In genomic region chr6:122947355-122947754, GRCh38 we compare ENCODE assay signal across 9 cellular contexts. TPM values are rescaled to one million over a fixed set of nuclear protein-coding genes. Genes with fewer than 3 reads are reported as not detected.
DNase-seq lines count a peak whose midpoint lies in the region; ATAC-seq and TF ChIP-seq lines count a peak whose summit lies in the region.
"Had no signal": no experiment of that assay in that cellular context is flagged by ENCODE, and none has a peak within 500 bp of the region (broad histone marks: within the 10 kb centered on the region; RNA-seq: fewer than 3 reads in every experiment).

No MANE protein-coding gene starts in this region.

- no peaks in the 10 kb centered on the region for H4K20me1 ChIP-seq in neural progenitor cell (ENCODE audit: low read depth)

- peaks cover 2% of the 10 kb centered on the region for H3K9me3 Mint-ChIP-seq in neural progenitor cell
- H3K9me3 Mint-ChIP-seq in activated naive CD4-positive, alpha-beta T cell treated with anti-CD3 and anti-CD28 coated beads for 36 hours: peaks cover 2% of the 10 kb centered on the region
- H3K9me3 Mint-ChIP-seq: T-helper 1 cell treated with Interleukin-12 subunit alpha and Interleukin-12 subunit beta and Interleukin-4 antibody, amounts not matched to agents 30 μg/mL and 1 μg/mL, for 36 hours had no signal

- H3K27me3 Mint-ChIP-seq in neural progenitor cell (ENCODE audit: insufficient read depth, low read depth): no peaks in the 10 kb centered on the region
- H3K27me3 Mint-ChIP-seq in activated naive CD4-positive, alpha-beta T cell treated with anti-CD3 and anti-CD28 coated beads for 36 hours (ENCODE audit: low read depth): no peaks in the 10 kb centered on the region
- H3K27me3 Mint-ChIP-seq: activated naive CD8-positive, alpha-beta T cell treated with anti-CD3 and anti-CD28 coated beads, Interleukin-2, amount 10 ng/mL, durations not matched to agents 7 days and 5 days had no signal

- peaks cover 7% of the 10 kb centered on the region for H3K4me1 Mint-ChIP-seq in neural progenitor cell
- H3K4me1 Mint-ChIP-seq in activated naive CD4-positive, alpha-beta T cell treated with anti-CD3 and anti-CD28 coated beads for 36 hours (ENCODE audit: low read depth): no peaks in the 10 kb centered on the region
- H3K4me1 Mint-ChIP-seq: activated naive CD8-positive, alpha-beta T cell treated with anti-CD3 and anti-CD28 coated beads, Interleukin-2, amount 10 ng/mL, durations not matched to agents 7 days and 5 days had no signal

- H3K27ac ChIP-seq in neural progenitor cell: no peak overlapping the region

- no peaks in the 10 kb centered on the region for H3K79me2 ChIP-seq in neural progenitor cell (ENCODE audit: low read depth)

- H3K9ac ChIP-seq in neural progenitor cell: no peak overlapping the region

- H3K4me1 ChIP-seq in neural progenitor cell: peaks cover 4% of the 10 kb centered on the region

- H3K27ac Mint-ChIP-seq in neural progenitor cell: no peak overlapping the region
- no peak overlapping the region for H3K27ac Mint-ChIP-seq in activated naive CD4-positive, alpha-beta T cell treated with anti-CD3 and anti-CD28 coated beads for 36 hours
- H3K27ac Mint-ChIP-seq: activated naive CD8-positive, alpha-beta T cell treated with anti-CD3 and anti-CD28 coated beads, Interleukin-2, amount 10 ng/mL, durations not matched to agents 7 days and 5 days; T-helper 1 cell treated with Interleukin-12 subunit alpha and Interleukin-12 subunit beta and Interleukin-4 antibody, amounts not matched to agents 30 μg/mL and 1 μg/mL, for 36 hours had no signal

- CTCF ChIA-PET in activated naive CD4-positive, alpha-beta T cell treated with anti-CD3 and anti-CD28 coated beads for 36 hours (lab: Charles Lee): no interaction called here

- H3K4me3 ChIP-seq in cardiac fibroblast (replicated peaks in 1 of 2; ENCODE audit: low read depth in 2 of 2, low read length in 2 of 2) (no peak overlapping the region), neural progenitor cell (no peak overlapping the region)

- H3K4me2 ChIP-seq in neural progenitor cell: no peak overlapping the region

- no peaks in the 10 kb centered on the region for H3K36me3 ChIP-seq in neural progenitor cell

- no peak for ATAC-seq in GM21515 (IDR thresholded peaks at IDR 0.05; ENCODE audit: unreplicated experiment)

- peak; percentile 17 to 61 for DNase-seq in cardiac fibroblast (ENCODE audit: low read depth in 2 of 2)
- peak; percentile 73 for DNase-seq in neural progenitor cell (ENCODE audit: low spot score)
- DNase-seq in activated naive CD4-positive, alpha-beta T cell treated with anti-CD3 and anti-CD28 coated beads for 36 hours: no peak
- DNase-seq in NK-92 treated with Interleukin-12 subunit alpha and Interleukin-12 subunit beta, amount 100 ng/mL, for 24 hours (lab: John Stamatoyannopoulos, UW): no peak
- DNase-seq: activated naive CD8-positive, alpha-beta T cell treated with anti-CD3 and anti-CD28 coated beads, Interleukin-2, amount 10 ng/mL, durations not matched to agents 7 days and 5 days had no signal

- no peaks in the 10 kb centered on the region for H3F3A ChIP-seq in neural progenitor cell (ENCODE audit: low read depth)

- peak overlapping the region; percentile 75 for H2AFZ ChIP-seq in neural progenitor cell (replicated peaks)

- H3K36me3 Mint-ChIP-seq in neural progenitor cell: no peaks in the 10 kb centered on the region
- no peaks in the 10 kb centered on the region for H3K36me3 Mint-ChIP-seq in activated naive CD4-positive, alpha-beta T cell treated with anti-CD3 and anti-CD28 coated beads for 36 hours (ENCODE audit: low read depth)
- H3K36me3 Mint-ChIP-seq: activated naive CD8-positive, alpha-beta T cell treated with anti-CD3 and anti-CD28 coated beads, Interleukin-2, amount 10 ng/mL, durations not matched to agents 7 days and 5 days had no signal

- H3K4me3 Mint-ChIP-seq in neural progenitor cell: no peak overlapping the region
- no peak overlapping the region for H3K4me3 Mint-ChIP-seq in activated naive CD4-positive, alpha-beta T cell treated with anti-CD3 and anti-CD28 coated beads for 36 hours
- H3K4me3 Mint-ChIP-seq: activated naive CD8-positive, alpha-beta T cell treated with anti-CD3 and anti-CD28 coated beads, Interleukin-2, amount 10 ng/mL, durations not matched to agents 7 days and 5 days; T-helper 1 cell treated with Interleukin-12 subunit alpha and Interleukin-12 subunit beta and Interleukin-4 antibody, amounts not matched to agents 30 μg/mL and 1 μg/mL, for 36 hours had no signal

- TF ChIP-seq CTCF in GM12874 (IDR thresholded peaks at IDR 0.05; ENCODE audit: insufficient read depth, low read depth, low read length): peak; percentile 14; the same call in 1 of the 2 replicates
- 0 out of 2 replicates have a peak, but pooled peaks have one; percentile 30 for TF ChIP-seq CTCF in LNCAP (IDR thresholded peaks at IDR 0.05)
- TF ChIP-seq CTCF in cardiac fibroblast (IDR thresholded peaks at IDR 0.05; ENCODE audit: low read depth, low read length): peak; percentile 76
- peak; percentile 67 for TF ChIP-seq CTCF in neural progenitor cell (IDR thresholded peaks at IDR 0.05)

- H3K27me3 ChIP-seq in neural progenitor cell: no peaks in the 10 kb centered on the region

- intact Hi-C loops in activated naive CD4-positive, alpha-beta T cell treated with anti-CD3 and anti-CD28 coated beads for 36 hours (cut with micrococcal nuclease): loop anchor here (2.0 to 10.0 kb wide), 2 partner anchors 63 to 367 kb away; no protein-coding TSS in a partner anchor

- H3K9me3 ChIP-seq in neural progenitor cell (ENCODE audit: low read depth): no peaks in the 10 kb centered on the region

RNA-seq across cellular contexts. Expression of gene CLVS2, which starts 48.7 kb away (rescaled TPM):
- 0.84 and 1.8 TPM in 2 replicates for total RNA-seq in neural progenitor cell (ENCODE audit: low replicate concordance)
- not detected for total RNA-seq in activated naive CD4-positive, alpha-beta T cell treated with anti-CD3 and anti-CD28 coated beads for 36 hours
- total RNA-seq: activated naive CD8-positive, alpha-beta T cell treated with anti-CD3 and anti-CD28 coated beads, Interleukin-2, amount 10 ng/mL, durations not matched to agents 7 days and 5 days had no signal

Comparison
In these comparisons a context has a peak if more than half of its experiments do, and no peak if none do; other contexts are left out.
1. CTCF ChIP-seq: peak in every context shown above with its lines; median percentile 76 in cardiac fibroblast; 67 in neural progenitor cell; 30 in LNCAP; 14 in GM12874.
2. DNase-seq: peak in cardiac fibroblast (2 of 2) and neural progenitor cell (single experiment); none in activated naive CD4-positive, alpha-beta T cell treated with anti-CD3 and anti-CD28 coated beads for 36 hours (single experiment) and NK-92 treated with Interleukin-12 subunit alpha and Interleukin-12 subunit beta, amount 100 ng/mL, for 24 hours (single experiment).